In the genomic region with DNA sequence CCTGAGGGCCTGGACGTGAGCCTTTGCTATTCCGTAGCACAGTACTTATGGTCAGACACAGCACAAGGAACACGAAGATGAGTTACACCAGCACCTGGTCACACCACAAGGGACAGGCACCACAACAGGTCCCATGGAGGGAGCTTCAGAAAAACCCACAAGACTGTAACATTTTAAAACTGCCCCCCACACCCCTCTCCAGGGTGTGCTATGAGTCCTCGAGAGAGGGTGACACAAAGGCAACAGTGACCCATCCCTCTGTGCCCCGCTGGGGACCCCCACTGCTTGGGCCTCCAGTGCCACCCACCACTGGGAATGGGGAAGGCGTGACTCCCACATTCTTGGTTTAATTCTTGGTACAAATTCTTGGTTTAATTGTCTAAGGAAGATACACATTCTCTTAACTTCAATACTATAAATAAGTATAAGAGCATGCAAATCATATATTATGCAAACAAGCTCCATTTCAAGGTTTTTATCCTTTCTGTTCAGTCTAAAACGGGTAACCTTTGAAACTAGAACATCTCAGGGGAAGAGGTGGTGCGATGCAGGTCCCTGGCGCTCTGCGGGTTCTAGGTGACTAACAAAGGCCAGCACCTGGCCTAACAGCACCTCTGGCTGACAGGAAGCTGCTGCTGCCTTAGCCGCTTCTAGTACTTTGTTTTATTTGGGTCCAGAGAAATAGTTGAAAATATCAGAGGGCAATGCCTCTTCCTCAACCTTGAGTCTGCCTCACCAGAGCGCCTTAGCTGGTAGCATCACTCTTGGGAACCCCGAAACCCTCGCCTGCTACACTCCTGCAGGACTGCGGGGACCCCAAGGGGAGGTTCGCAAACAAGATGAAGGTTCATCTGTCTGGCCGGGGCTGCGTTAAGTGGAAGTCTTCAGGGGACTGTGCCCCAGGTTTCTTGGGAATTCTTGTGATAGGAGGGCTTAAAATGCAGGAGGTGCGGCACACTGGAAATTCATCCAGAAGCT, we compare ENCODE assay signal across 10 cellular contexts. TPM values are rescaled to one million over a fixed set of nuclear protein-coding genes. Genes with fewer than 3 reads are reported as not detected.
DNase-seq lines count a peak whose midpoint lies in the region; ATAC-seq and TF ChIP-seq lines count a peak whose summit lies in the region.
"Had no signal": no experiment of that assay in that cellular context is flagged by ENCODE, and none has a peak within 500 bp of the region (broad histone marks: within the 10 kb centered on the region; RNA-seq: fewer than 3 reads in every experiment).

No MANE protein-coding gene starts in this region.

- no peak overlapping the region for H4K91ac ChIP-seq in mesenchymal stem cell (ENCODE audit: low read length)

- H3K4ac ChIP-seq in mesenchymal stem cell (ENCODE audit: low read depth in 1 of 2, low read length in 2 of 2), result no peak overlapping the region

- no peak overlapping the region for H3K14ac ChIP-seq in mesenchymal stem cell (ENCODE audit: low read length in 2 of 2)

- DNase-seq in GM13977 (ENCODE audit: low spot score), result peak; percentile 82
- DNase-seq in stimulated activated CD4-positive, alpha-beta T cell treated with anti-CD3 and anti-CD28 coated beads, Interleukin-4, amount 100 ng/mL, for 4 hours, result no peak
- DNase-seq in activated gamma-delta T cell (lab: John Stamatoyannopoulos, UW), result no peak
- no peak for DNase-seq in mesenchymal stem cell
- DNase-seq in NCI-H1436 treated with DMSO at 0.1 percent for 48 hours (lab: John Stamatoyannopoulos, UW), result no peak
- DNase-seq: naive thymus-derived CD4-positive, alpha-beta T cell had no signal

- H4K8ac ChIP-seq in mesenchymal stem cell (ENCODE audit: low read length), result no peak overlapping the region

- ATAC-seq in GM19438 (IDR thresholded peaks at IDR 0.05; ENCODE audit: low read depth, unreplicated experiment) (peak; percentile 71), HG02938 (IDR thresholded peaks at IDR 0.05; ENCODE audit: unreplicated experiment) (peak; percentile 65)
- ATAC-seq: naive thymus-derived CD4-positive, alpha-beta T cell had no signal

- peaks cover 4% of the 10 kb centered on the region for H3K79me1 ChIP-seq in mesenchymal stem cell (replicated peaks; ENCODE audit: low read length, poor library complexity, severe bottlenecking)

- H3K18ac ChIP-seq in mesenchymal stem cell (ENCODE audit: low read depth in 1 of 2, low read length in 2 of 2), result no peak overlapping the region

- H3K23ac ChIP-seq in mesenchymal stem cell (ENCODE audit: low read length in 2 of 2), result no peak overlapping the region

- H2BK120ac ChIP-seq in mesenchymal stem cell (ENCODE audit: low read depth, low read length), result no peak overlapping the region

- H2AFZ ChIP-seq in mesenchymal stem cell (ENCODE audit: low read depth, low read length), result no peak overlapping the region

- no peaks in the 10 kb centered on the region for H3K9me3 ChIP-seq in mesenchymal stem cell (ENCODE audit: control insufficient read depth, low read length)

- H2BK5ac ChIP-seq in mesenchymal stem cell (ENCODE audit: low read depth, low read length, poor library complexity, severe bottlenecking), result no peak overlapping the region

- no peak overlapping the region for H3K4me3 ChIP-seq in mesenchymal stem cell (ENCODE audit: insufficient read depth in 1 of 2, low read depth in 1 of 2, low read length in 2 of 2)

- H3K36me3 ChIP-seq in mesenchymal stem cell (ENCODE audit: control insufficient read depth in 1 of 2, insufficient read depth in 2 of 2, low read depth in 1 of 2, low read length in 2 of 2), result peaks cover 47 to 63% of the 10 kb centered on the region in 2 experiments

- H3K4me1 ChIP-seq in mesenchymal stem cell (ENCODE audit: control insufficient read depth, insufficient read depth, low read depth, low read length), result peaks cover 2% of the 10 kb centered on the region

- no peak overlapping the region for H2BK15ac ChIP-seq in mesenchymal stem cell (ENCODE audit: low read depth, poor library complexity, severe bottlenecking)

- WGBS in mesenchymal stem cell, result 99% methylated on average over 17 of the region's 19 CpGs

- H2BK12ac ChIP-seq in mesenchymal stem cell (ENCODE audit: low read length in 2 of 2), result no peak overlapping the region

- in situ Hi-C loops in GM13977 (cut with MboI; ENCODE audit: low pct_unique_long_range_greater_than_20kb, low sequenced_read_pairs, unreplicated experiment), result no loop called here

- no peaks in the 10 kb centered on the region for H3K27me3 ChIP-seq in mesenchymal stem cell (ENCODE audit: control insufficient read depth in 1 of 2, insufficient read depth in 1 of 2, low read length in 2 of 2)

- no peak overlapping the region for H2AK5ac ChIP-seq in mesenchymal stem cell (ENCODE audit: low read length, severe bottlenecking)

- no peak overlapping the region for H3K27ac ChIP-seq in mesenchymal stem cell (ENCODE audit: low read length, poor library complexity, severe bottlenecking)
- H3K27ac ChIP-seq: C4-2B had no signal

- peak; percentile 56; the same call in 1 of the 2 replicates for TF ChIP-seq POLR2A in Raji (IDR thresholded peaks at IDR 0.05; ENCODE audit: insufficient read depth, low read depth, low read length)

- no peak for TF ChIP-seq CTCF in GM13977 (IDR thresholded peaks at IDR 0.05; ENCODE audit: extremely low read depth, insufficient read depth, missing control alignments)

- no peak overlapping the region for H3K4me2 ChIP-seq in mesenchymal stem cell (ENCODE audit: low read length, poor library complexity, severe bottlenecking)

- no peak overlapping the region for H3K9ac ChIP-seq in mesenchymal stem cell (ENCODE audit: low read length)

RNA-seq across cellular contexts. Expression of a gene that starts 45.7 kb away (rescaled TPM):
- 2.5 TPM for polyA plus RNA-seq in mesenchymal stem cell (2013, experiment 1 of 2)
- polyA plus RNA-seq in mesenchymal stem cell (2013, experiment 2 of 2), result 2.1 TPM
